ENCODE assay signal across 2 cellular contexts in genomic region chr17:44372036-44372435, GRCh38.
TF ChIP-seq lines count a peak whose summit lies in the region.

No MANE protein-coding gene starts in this region.

TF ChIP-seq in GM23338, 12 proteins besides CTCF, POLR2A, EP300 and RAD21:
- TF ChIP-seq STAT1 (IDR thresholded peaks at IDR 0.05; ENCODE audit: unreplicated experiment) (no peak), EZH2 (IDR thresholded peaks at IDR 0.05; ENCODE audit: low read depth, unreplicated experiment) (no peak), POLR2AphosphoS5 (IDR thresholded peaks at IDR 0.05; ENCODE audit: low read depth) (no peak), EZH2phosphoT487 (IDR thresholded peaks at IDR 0.05; ENCODE audit: unreplicated experiment) (no peak), ZNF462 (CRISPR knock-in tag; IDR thresholded peaks at IDR 0.05) (no peak), REST (IDR thresholded peaks at IDR 0.05; ENCODE audit: unreplicated experiment) (no peak)

TF ChIP-seq in HepG2, 621 proteins besides CTCF, POLR2A, EP300 and RAD21:
- TF ChIP-seq ZNF350 (CRISPR knock-in tag; IDR thresholded peaks at IDR 0.05; ENCODE audit: borderline replicate concordance, low read depth) (0 out of 2 replicates have a peak, but pooled peaks have one; percentile 39), SP2 (CRISPR knock-in tag; IDR thresholded peaks at IDR 0.05) (0 out of 2 replicates have a peak, but pooled peaks have one; percentile 3), SOX6 (IDR thresholded peaks at IDR 0.05) (no peak), SOX6 (CRISPR knock-in tag; IDR thresholded peaks at IDR 0.05) (no peak)
